Comparison of ENCODE assay signal across 12 cellular contexts in genomic region chr5:119357309-119357708, GRCh38. TPM values are rescaled to one million over a fixed set of nuclear protein-coding genes. Genes with fewer than 3 reads are reported as not detected.
DNase-seq lines count a peak whose midpoint lies in the region; ATAC-seq, FAIRE-seq and TF ChIP-seq lines count a peak whose summit lies in the region.
"Had no signal": no experiment of that assay in that cellular context is flagged by ENCODE, and none has a peak within 500 bp of the region (broad histone marks: within the 10 kb centered on the region; RNA-seq: fewer than 3 reads in every experiment).

No MANE protein-coding gene starts in this region.

- no peak for FAIRE-seq in frontal cortex (lab: Jason Lieb, UNC)
- FAIRE-seq: A549 had no signal

- DNase-seq in T-helper 1 cell (no peak), fibroblast of villous mesenchyme (ENCODE audit: low read depth) (no peak), lower leg skin (ENCODE audit: low spot score in 2 of 2) (no peak), D341Med (ENCODE audit: low spot score) (no peak), frontal cortex (ENCODE audit: low spot score in 2 of 2) (no peak)
- DNase-seq in stimulated activated effector memory CD8-positive, alpha-beta T cell treated with anti-CD3 and anti-CD28 coated beads, Interleukin-12 subunit alpha, Interleukin-12 subunit beta, amount 100 ng/mL, for 72 hours (ENCODE audit: low spot score in 2 of 2): no peak
- DNase-seq: activated CD4-positive, CD25-positive, alpha-beta regulatory T cell treated with anti-CD3 and anti-CD28 coated beads, Interleukin-2, amount 50 U/mL, for 72 hours; NCI-H1694; occipital lobe had no signal

- H3K4me3 ChIP-seq in WI38 (ENCODE audit: low read depth, low read length) (peak overlapping the region; percentile 74), fibroblast of villous mesenchyme (ENCODE audit: low read depth, low read length) (peak overlapping the region; percentile 68), lower leg skin (ENCODE audit: low read depth, poor library complexity, severe bottlenecking) (no peak overlapping the region)
- H3K4me3 ChIP-seq: A549 had no signal

- peaks cover 34% of the 10 kb centered on the region for H3K36me3 Mint-ChIP-seq in T-helper 1 cell treated with Interleukin-12 subunit alpha and Interleukin-12 subunit beta and Interleukin-4 antibody, amounts not matched to agents 30 μg/mL and 1 μg/mL, for 36 hours (ENCODE audit: low read depth)
- H3K36me3 Mint-ChIP-seq in stimulated activated effector memory CD8-positive, alpha-beta T cell treated with anti-CD3 and anti-CD28 coated beads, Interleukin-12 subunit alpha, Interleukin-12 subunit beta, amount 100 ng/mL, for 72 hours: peaks cover 69% of the 10 kb centered on the region

- no peak for TF ChIP-seq POLR2A in lower leg skin (IDR thresholded peaks at IDR 0.05)

- peak overlapping the region; percentile 95 for H3K4me3 Mint-ChIP-seq in T-helper 1 cell treated with Interleukin-12 subunit alpha and Interleukin-12 subunit beta and Interleukin-4 antibody, amounts not matched to agents 30 μg/mL and 1 μg/mL, for 36 hours
- H3K4me3 Mint-ChIP-seq in stimulated activated effector memory CD8-positive, alpha-beta T cell treated with anti-CD3 and anti-CD28 coated beads, Interleukin-12 subunit alpha, Interleukin-12 subunit beta, amount 100 ng/mL, for 72 hours: peak overlapping the region; percentile 81

- peaks cover 79% of the 10 kb centered on the region for H3K4me1 Mint-ChIP-seq in T-helper 1 cell treated with Interleukin-12 subunit alpha and Interleukin-12 subunit beta and Interleukin-4 antibody, amounts not matched to agents 30 μg/mL and 1 μg/mL, for 36 hours (ENCODE audit: low read depth)
- H3K4me1 Mint-ChIP-seq in stimulated activated effector memory CD8-positive, alpha-beta T cell treated with anti-CD3 and anti-CD28 coated beads, Interleukin-12 subunit alpha, Interleukin-12 subunit beta, amount 100 ng/mL, for 72 hours: peaks cover 64% of the 10 kb centered on the region

- ATAC-seq in stimulated activated effector memory CD8-positive, alpha-beta T cell treated with anti-CD3 and anti-CD28 coated beads, Interleukin-12 subunit alpha, Interleukin-12 subunit beta, amount 100 ng/mL, for 72 hours: no peak
- ATAC-seq: A549 had no signal

- H3K9me3 Mint-ChIP-seq in T-helper 1 cell treated with Interleukin-12 subunit alpha and Interleukin-12 subunit beta and Interleukin-4 antibody, amounts not matched to agents 30 μg/mL and 1 μg/mL, for 36 hours: no peaks in the 10 kb centered on the region
- no peaks in the 10 kb centered on the region for H3K9me3 Mint-ChIP-seq in stimulated activated effector memory CD8-positive, alpha-beta T cell treated with anti-CD3 and anti-CD28 coated beads, Interleukin-12 subunit alpha, Interleukin-12 subunit beta, amount 100 ng/mL, for 72 hours

- intact Hi-C loops in lower leg skin (cut with DNase I; ENCODE audit: low total_unique reads): no loop called here

- no peaks in the 10 kb centered on the region for H3K27me3 Mint-ChIP-seq in T-helper 1 cell treated with Interleukin-12 subunit alpha and Interleukin-12 subunit beta and Interleukin-4 antibody, amounts not matched to agents 30 μg/mL and 1 μg/mL, for 36 hours (ENCODE audit: low read depth)

- no peak for TF ChIP-seq CTCF in WI38 (IDR thresholded peaks at IDR 0.05; ENCODE audit: low read depth, low read length)
- no peak for TF ChIP-seq CTCF in fibroblast of villous mesenchyme (IDR thresholded peaks at IDR 0.05; ENCODE audit: insufficient read depth, low read depth, low read length)
- TF ChIP-seq CTCF in lower leg skin (IDR thresholded peaks at IDR 0.05): no peak

- WGBS in lower leg skin, 2 donors: 36 to 38% methylated on average over 3 of the region's 3 CpGs

- H3K27ac Mint-ChIP-seq in T-helper 1 cell treated with Interleukin-12 subunit alpha and Interleukin-12 subunit beta and Interleukin-4 antibody, amounts not matched to agents 30 μg/mL and 1 μg/mL, for 36 hours: peak overlapping the region; percentile 92
- peak overlapping the region; percentile 91 for H3K27ac Mint-ChIP-seq in stimulated activated effector memory CD8-positive, alpha-beta T cell treated with anti-CD3 and anti-CD28 coated beads, Interleukin-12 subunit alpha, Interleukin-12 subunit beta, amount 100 ng/mL, for 72 hours

RNA-seq across cellular contexts. Expression of gene TNFAIP8, which starts 1.5 kb away (rescaled TPM):
- total RNA-seq in fibroblast of villous mesenchyme (12.1 and 17.4 TPM in 2 replicates), lower leg skin (10 to 100 TPM; 52.0 to 61.2 (median 54.7) TPM), frontal cortex (2.9 TPM)
